In the genomic region with DNA sequence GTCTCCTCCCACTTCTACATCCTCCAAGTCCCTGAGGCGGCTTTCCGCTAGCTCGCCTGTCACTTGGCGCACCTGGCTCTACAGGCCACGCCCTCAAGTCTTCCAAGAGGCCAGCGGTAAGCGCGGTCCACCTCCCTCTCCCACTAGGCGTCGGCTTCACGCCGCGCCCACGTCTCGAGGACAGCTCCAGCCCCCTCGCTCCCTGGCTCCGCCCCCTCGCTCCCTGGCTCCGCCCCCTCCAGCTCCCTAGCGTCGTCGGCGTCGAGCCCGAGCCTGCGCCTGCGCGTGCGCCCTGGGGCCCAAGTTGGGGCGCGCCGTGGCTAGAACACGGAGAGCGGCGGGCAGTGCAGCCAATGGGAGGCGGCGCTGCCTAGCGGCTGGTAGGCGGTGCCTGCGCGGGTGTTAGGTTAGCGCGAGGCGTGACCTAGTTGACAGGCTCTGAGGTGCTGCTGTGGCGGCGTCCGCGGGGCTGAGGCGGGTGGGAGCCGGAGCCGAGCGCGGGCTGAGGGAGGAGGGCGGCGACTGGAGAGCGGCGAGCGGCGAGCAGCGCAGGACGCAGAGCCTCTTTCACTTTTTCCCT, we compare ENCODE assay signal across 1 cellular context.
TF ChIP-seq lines count a peak whose summit lies in the region.

A gene (plus strand): TSS at position 431 of the 580 bp plus-strand sequence.

TF ChIP-seq in HepG2, 621 proteins besides CTCF, POLR2A, EP300 and RAD21 (continued from another document and continues in another):
- TF ChIP-seq, protein P1, sequence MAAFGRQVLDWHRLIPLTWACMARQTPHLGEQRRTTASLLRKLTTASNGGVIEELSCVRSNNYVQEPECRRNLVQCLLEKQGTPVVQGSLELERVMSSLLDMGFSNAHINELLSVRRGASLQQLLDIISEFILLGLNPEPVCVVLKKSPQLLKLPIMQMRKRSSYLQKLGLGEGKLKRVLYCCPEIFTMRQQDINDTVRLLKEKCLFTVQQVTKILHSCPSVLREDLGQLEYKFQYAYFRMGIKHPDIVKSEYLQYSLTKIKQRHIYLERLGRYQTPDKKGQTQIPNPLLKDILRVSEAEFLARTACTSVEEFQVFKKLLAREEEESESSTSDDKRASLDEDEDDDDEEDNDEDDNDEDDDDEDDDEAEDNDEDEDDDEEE (CRISPR knock-in tag; IDR thresholded peaks at IDR 0.05), result peak; percentile 70; the same call in 1 of the 2 replicates
- TF ChIP-seq ZNF768 (CRISPR knock-in tag; IDR thresholded peaks at IDR 0.05), result peak; percentile 59; the same call in 1 of the 2 replicates
- TF ChIP-seq, protein P2, sequence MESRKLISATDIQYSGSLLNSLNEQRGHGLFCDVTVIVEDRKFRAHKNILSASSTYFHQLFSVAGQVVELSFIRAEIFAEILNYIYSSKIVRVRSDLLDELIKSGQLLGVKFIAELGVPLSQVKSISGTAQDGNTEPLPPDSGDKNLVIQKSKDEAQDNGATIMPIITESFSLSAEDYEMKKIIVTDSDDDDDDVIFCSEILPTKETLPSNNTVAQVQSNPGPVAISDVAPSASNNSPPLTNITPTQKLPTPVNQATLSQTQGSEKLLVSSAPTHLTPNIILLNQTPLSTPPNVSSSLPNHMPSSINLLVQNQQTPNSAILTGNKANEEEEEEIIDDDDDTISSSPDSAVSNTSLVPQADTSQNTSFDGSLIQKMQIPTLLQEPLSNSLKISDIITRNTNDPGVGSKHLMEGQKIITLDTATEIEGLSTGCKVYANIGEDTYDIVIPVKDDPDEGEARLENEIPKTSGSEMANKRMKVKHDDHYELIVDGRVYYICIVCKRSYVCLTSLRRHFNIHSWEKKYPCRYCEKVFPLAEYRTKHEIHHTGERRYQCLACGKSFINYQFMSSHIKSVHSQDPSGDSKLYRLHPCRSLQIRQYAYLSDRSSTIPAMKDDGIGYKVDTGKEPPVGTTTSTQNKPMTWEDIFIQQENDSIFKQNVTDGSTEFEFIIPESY (CRISPR knock-in tag; IDR thresholded peaks at IDR 0.05), result peak; percentile 65; the same call in 1 of the 2 replicates
- TF ChIP-seq KLF12 (CRISPR knock-in tag; IDR thresholded peaks at IDR 0.05; ENCODE audit: borderline replicate concordance), result no peak
- TF ChIP-seq ZMAT3 (CRISPR knock-in tag; conservative IDR thresholded peaks at IDR 0.05), result no peak
- TF ChIP-seq ZNF225 (CRISPR knock-in tag; IDR thresholded peaks at IDR 0.05), result peak; percentile 69; the same call in 1 of the 2 replicates
- TF ChIP-seq ZNF274 (CRISPR knock-in tag; IDR thresholded peaks at IDR 0.05), result peak; percentile 63; the same call in 1 of the 2 replicates
- TF ChIP-seq, protein P3, sequence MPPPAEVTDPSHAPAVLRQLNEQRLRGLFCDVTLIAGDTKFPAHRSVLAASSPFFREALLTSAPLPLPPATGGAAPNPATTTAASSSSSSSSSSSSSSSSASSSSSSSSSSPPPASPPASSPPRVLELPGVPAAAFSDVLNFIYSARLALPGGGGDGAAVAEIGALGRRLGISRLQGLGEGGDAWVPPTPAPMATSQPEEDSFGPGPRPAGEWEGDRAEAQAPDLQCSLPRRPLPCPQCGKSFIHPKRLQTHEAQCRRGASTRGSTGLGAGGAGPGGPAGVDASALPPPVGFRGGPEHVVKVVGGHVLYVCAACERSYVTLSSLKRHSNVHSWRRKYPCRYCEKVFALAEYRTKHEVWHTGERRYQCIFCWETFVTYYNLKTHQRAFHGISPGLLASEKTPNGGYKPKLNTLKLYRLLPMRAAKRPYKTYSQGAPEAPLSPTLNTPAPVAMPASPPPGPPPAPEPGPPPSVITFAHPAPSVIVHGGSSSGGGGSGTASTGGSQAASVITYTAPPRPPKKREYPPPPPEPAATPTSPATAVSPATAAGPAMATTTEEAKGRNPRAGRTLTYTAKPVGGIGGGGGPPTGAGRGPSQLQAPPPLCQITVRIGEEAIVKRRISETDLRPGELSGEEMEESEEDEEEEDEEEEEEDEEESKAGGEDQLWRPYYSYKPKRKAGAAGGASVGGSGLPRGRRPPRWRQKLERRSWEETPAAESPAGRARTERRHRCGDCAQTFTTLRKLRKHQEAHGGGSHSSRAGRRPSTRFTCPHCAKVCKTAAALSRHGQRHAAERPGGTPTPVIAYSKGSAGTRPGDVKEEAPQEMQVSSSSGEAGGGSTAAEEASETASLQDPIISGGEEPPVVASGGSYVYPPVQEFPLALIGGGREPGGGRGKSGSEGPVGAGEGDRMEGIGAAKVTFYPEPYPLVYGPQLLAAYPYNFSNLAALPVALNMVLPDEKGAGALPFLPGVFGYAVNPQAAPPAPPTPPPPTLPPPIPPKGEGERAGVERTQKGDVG (CRISPR knock-in tag; IDR thresholded peaks at IDR 0.05; ENCODE audit: borderline replicate concordance), result peak; percentile 59; the same call in 1 of the 2 replicates
- TF ChIP-seq GTF2F1 (IDR thresholded peaks at IDR 0.05; ENCODE audit: low read length), result no peak
- TF ChIP-seq SP140L (CRISPR knock-in tag; IDR thresholded peaks at IDR 0.05; ENCODE audit: borderline replicate concordance), result no peak
- TF ChIP-seq ZSCAN30 (CRISPR knock-in tag; IDR thresholded peaks at IDR 0.05), result no peak
- TF ChIP-seq TBX2 (CRISPR knock-in tag; IDR thresholded peaks at IDR 0.05; ENCODE audit: borderline replicate concordance), result peak; percentile 58
- peak; percentile 80 for TF ChIP-seq SP2 (CRISPR knock-in tag; IDR thresholded peaks at IDR 0.05)
- peak; percentile 64; the same call in 1 of the 2 replicates for TF ChIP-seq HOXA7 (CRISPR knock-in tag; IDR thresholded peaks at IDR 0.05)
- peak; percentile 8; the same call in 1 of the 2 replicates for TF ChIP-seq ZFP90 (CRISPR knock-in tag; IDR thresholded peaks at IDR 0.05; ENCODE audit: borderline replicate concordance)
- 0 out of 2 replicates have a peak, but pooled peaks have one; percentile 10 for TF ChIP-seq PHF20 (CRISPR knock-in tag; IDR thresholded peaks at IDR 0.05)
- peak; percentile 31 for TF ChIP-seq ZNF883 (CRISPR knock-in tag; IDR thresholded peaks at IDR 0.05; ENCODE audit: not compliant biosample characterization)
- peak; percentile 60; the same call in 1 of the 2 replicates for TF ChIP-seq ZNF678 (CRISPR knock-in tag; IDR thresholded peaks at IDR 0.05)
- TF ChIP-seq, protein P4, sequence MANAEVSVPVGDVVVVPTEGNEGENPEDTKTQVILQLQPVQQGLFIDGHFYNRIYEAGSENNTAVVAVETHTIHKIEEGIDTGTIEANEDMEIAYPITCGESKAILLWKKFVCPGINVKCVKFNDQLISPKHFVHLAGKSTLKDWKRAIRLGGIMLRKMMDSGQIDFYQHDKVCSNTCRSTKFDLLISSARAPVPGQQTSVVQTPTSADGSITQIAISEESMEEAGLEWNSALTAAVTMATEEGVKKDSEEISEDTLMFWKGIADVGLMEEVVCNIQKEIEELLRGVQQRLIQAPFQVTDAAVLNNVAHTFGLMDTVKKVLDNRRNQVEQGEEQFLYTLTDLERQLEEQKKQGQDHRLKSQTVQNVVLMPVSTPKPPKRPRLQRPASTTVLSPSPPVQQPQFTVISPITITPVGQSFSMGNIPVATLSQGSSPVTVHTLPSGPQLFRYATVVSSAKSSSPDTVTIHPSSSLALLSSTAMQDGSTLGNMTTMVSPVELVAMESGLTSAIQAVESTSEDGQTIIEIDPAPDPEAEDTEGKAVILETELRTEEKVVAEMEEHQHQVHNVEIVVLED (CRISPR knock-in tag; IDR thresholded peaks at IDR 0.05; ENCODE audit: borderline replicate concordance), result peak; percentile 27; the same call in 1 of the 2 replicates
- TF ChIP-seq, protein P5, sequence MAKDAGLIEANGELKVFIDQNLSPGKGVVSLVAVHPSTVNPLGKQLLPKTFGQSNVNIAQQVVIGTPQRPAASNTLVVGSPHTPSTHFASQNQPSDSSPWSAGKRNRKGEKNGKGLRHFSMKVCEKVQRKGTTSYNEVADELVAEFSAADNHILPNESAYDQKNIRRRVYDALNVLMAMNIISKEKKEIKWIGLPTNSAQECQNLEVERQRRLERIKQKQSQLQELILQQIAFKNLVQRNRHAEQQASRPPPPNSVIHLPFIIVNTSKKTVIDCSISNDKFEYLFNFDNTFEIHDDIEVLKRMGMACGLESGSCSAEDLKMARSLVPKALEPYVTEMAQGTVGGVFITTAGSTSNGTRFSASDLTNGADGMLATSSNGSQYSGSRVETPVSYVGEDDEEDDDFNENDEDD (CRISPR knock-in tag; IDR thresholded peaks at IDR 0.05; ENCODE audit: borderline replicate concordance), result peak; percentile 73; the same call in 1 of the 2 replicates
- 0 out of 2 replicates have a peak, but pooled peaks have one; percentile 24 for TF ChIP-seq ZBTB20 (CRISPR knock-in tag; IDR thresholded peaks at IDR 0.05; ENCODE audit: borderline replicate concordance, low read depth)
- TF ChIP-seq, protein P6, sequence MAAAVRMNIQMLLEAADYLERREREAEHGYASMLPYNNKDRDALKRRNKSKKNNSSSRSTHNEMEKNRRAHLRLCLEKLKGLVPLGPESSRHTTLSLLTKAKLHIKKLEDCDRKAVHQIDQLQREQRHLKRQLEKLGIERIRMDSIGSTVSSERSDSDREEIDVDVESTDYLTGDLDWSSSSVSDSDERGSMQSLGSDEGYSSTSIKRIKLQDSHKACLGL (CRISPR knock-in tag; IDR thresholded peaks at IDR 0.05), result 0 out of 2 replicates have a peak, but pooled peaks have one; percentile 14
- TF ChIP-seq, protein P7, sequence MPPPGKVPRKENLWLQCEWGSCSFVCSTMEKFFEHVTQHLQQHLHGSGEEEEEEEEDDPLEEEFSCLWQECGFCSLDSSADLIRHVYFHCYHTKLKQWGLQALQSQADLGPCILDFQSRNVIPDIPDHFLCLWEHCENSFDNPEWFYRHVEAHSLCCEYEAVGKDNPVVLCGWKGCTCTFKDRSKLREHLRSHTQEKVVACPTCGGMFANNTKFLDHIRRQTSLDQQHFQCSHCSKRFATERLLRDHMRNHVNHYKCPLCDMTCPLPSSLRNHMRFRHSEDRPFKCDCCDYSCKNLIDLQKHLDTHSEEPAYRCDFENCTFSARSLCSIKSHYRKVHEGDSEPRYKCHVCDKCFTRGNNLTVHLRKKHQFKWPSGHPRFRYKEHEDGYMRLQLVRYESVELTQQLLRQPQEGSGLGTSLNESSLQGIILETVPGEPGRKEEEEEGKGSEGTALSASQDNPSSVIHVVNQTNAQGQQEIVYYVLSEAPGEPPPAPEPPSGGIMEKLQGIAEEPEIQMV (CRISPR knock-in tag; IDR thresholded peaks at IDR 0.05; ENCODE audit: low read depth), result peak; percentile 78
- TF ChIP-seq MAZ (IDR thresholded peaks at IDR 0.05; ENCODE audit: borderline replicate concordance, low read depth, low read length), result no peak
- 0 out of 2 replicates have a peak, but pooled peaks have one; percentile 33 for TF ChIP-seq MAZ (CRISPR knock-in tag; IDR thresholded peaks at IDR 0.05; ENCODE audit: low read depth)
- TF ChIP-seq, protein P8, sequence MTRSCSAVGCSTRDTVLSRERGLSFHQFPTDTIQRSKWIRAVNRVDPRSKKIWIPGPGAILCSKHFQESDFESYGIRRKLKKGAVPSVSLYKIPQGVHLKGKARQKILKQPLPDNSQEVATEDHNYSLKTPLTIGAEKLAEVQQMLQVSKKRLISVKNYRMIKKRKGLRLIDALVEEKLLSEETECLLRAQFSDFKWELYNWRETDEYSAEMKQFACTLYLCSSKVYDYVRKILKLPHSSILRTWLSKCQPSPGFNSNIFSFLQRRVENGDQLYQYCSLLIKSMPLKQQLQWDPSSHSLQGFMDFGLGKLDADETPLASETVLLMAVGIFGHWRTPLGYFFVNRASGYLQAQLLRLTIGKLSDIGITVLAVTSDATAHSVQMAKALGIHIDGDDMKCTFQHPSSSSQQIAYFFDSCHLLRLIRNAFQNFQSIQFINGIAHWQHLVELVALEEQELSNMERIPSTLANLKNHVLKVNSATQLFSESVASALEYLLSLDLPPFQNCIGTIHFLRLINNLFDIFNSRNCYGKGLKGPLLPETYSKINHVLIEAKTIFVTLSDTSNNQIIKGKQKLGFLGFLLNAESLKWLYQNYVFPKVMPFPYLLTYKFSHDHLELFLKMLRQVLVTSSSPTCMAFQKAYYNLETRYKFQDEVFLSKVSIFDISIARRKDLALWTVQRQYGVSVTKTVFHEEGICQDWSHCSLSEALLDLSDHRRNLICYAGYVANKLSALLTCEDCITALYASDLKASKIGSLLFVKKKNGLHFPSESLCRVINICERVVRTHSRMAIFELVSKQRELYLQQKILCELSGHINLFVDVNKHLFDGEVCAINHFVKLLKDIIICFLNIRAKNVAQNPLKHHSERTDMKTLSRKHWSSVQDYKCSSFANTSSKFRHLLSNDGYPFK (CRISPR knock-in tag; IDR thresholded peaks at IDR 0.05; ENCODE audit: borderline replicate concordance), result 0 out of 2 replicates have a peak, but pooled peaks have one; percentile 15
- no peak for TF ChIP-seq NPAS2 (CRISPR knock-in tag; IDR thresholded peaks at IDR 0.05; ENCODE audit: borderline replicate concordance)
- TF ChIP-seq GABPB1 (CRISPR knock-in tag; IDR thresholded peaks at IDR 0.05), result peak; percentile 65; the same call in 1 of the 2 replicates
- TF ChIP-seq SAP130 (CRISPR knock-in tag; IDR thresholded peaks at IDR 0.05; ENCODE audit: low read depth), result no peak
- TF ChIP-seq RBFOX2 (IDR thresholded peaks at IDR 0.05; ENCODE audit: low read depth, low read length), result no peak
- TF ChIP-seq BRD4 (CRISPR knock-in tag; IDR thresholded peaks at IDR 0.05), result no peak
- TF ChIP-seq CEBPB (IDR thresholded peaks at IDR 0.05; ENCODE audit: borderline replicate concordance, low read depth, low read length), result no peak
- peak; percentile 40; the same call in 1 of the 2 replicates for TF ChIP-seq SALL1 (CRISPR knock-in tag; IDR thresholded peaks at IDR 0.05)
- no peak for TF ChIP-seq U2AF2 (IDR thresholded peaks at IDR 0.05; ENCODE audit: low read depth, low read length)
- peak; percentile 79 for TF ChIP-seq MEIS1 (CRISPR knock-in tag; IDR thresholded peaks at IDR 0.05; ENCODE audit: borderline replicate concordance)
- no peak for TF ChIP-seq BRCA1 (CRISPR knock-in tag; IDR thresholded peaks at IDR 0.05)
- TF ChIP-seq, protein P9, sequence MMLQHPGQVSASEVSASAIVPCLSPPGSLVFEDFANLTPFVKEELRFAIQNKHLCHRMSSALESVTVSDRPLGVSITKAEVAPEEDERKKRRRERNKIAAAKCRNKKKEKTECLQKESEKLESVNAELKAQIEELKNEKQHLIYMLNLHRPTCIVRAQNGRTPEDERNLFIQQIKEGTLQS (CRISPR knock-in tag; IDR thresholded peaks at IDR 0.05), result no peak
- no peak for TF ChIP-seq SMARCE1 (IDR thresholded peaks at IDR 0.05; ENCODE audit: borderline replicate concordance)
- TF ChIP-seq, protein P10, sequence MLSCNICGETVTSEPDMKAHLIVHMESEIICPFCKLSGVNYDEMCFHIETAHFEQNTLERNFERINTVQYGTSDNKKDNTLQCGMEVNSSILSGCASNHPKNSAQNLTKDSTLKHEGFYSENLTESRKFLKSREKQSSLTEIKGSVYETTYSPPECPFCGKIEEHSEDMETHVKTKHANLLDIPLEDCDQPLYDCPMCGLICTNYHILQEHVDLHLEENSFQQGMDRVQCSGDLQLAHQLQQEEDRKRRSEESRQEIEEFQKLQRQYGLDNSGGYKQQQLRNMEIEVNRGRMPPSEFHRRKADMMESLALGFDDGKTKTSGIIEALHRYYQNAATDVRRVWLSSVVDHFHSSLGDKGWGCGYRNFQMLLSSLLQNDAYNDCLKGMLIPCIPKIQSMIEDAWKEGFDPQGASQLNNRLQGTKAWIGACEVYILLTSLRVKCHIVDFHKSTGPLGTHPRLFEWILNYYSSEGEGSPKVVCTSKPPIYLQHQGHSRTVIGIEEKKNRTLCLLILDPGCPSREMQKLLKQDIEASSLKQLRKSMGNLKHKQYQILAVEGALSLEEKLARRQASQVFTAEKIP (CRISPR knock-in tag; IDR thresholded peaks at IDR 0.05; ENCODE audit: borderline replicate concordance), result no peak
- TF ChIP-seq ZMYM4 (CRISPR knock-in tag; IDR thresholded peaks at IDR 0.05), result peak; percentile 68; the same call in 1 of the 2 replicates
